In genomic region chr10:113038183-113038582, GRCh38 we compare ENCODE assay signal across 1 cellular context.
TF ChIP-seq lines count a peak whose summit lies in the region.

No MANE protein-coding gene starts in this region.

TF ChIP-seq in HCT116, 20 proteins besides CTCF, POLR2A, EP300 and RAD21 (continued from another document):
- TF ChIP-seq MAX (IDR thresholded peaks at IDR 0.05) = no peak
